In the genomic region with DNA sequence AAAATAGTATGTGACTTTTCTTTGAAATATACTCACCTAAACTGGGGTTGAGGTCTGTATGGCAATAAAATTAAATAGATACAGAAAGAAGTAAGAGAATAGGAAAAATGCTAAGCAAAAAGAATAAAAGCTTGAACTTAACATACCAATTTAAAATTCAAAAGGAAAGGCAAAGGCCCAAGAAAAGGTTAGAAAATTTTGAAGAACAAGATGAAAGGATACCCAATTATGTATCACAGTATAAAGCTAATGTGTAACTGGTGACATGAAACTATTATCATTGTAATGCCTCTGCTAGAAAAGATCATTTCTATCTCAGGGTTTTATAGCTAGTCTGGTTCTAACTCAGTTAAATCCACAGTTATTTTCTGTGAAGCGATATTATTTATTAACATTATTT, we compare ENCODE assay signal across 24 cellular contexts.
"Had no signal": no experiment of that assay in that cellular context is flagged by ENCODE, and none has a peak within 500 bp of the region (broad histone marks: within the 10 kb centered on the region; RNA-seq: fewer than 3 reads in every experiment).

No MANE protein-coding gene starts in this region.

- H3K4me3 Mint-ChIP-seq: activated B cell treated with CpG ODN at 0.5 μM for 24 hours; activated CD4-positive, alpha-beta memory T cell treated with anti-CD3 and anti-CD28 coated beads for 36 hours; activated CD4-positive, alpha-beta T cell treated with anti-CD3 and anti-CD28 coated beads, Interleukin-2, amount 10 ng/mL, durations not matched to agents 7 days and 5 days; activated naive CD4-positive, alpha-beta T cell treated with anti-CD3 and anti-CD28 coated beads for 36 hours; activated naive CD8-positive, alpha-beta T cell; activated T-cell treated with anti-CD3 and anti-CD28 coated beads, Interleukin-2, amount 50 U/mL, for 4 hours; T-helper 17 cell had no signal

- H3K27ac Mint-ChIP-seq: activated B cell treated with CpG ODN at 0.5 μM for 24 hours; activated CD4-positive, alpha-beta memory T cell treated with anti-CD3 and anti-CD28 coated beads for 36 hours; activated CD4-positive, alpha-beta T cell treated with anti-CD3 and anti-CD28 coated beads, Interleukin-2, amount 10 ng/mL, durations not matched to agents 7 days and 5 days; activated naive CD4-positive, alpha-beta T cell treated with anti-CD3 and anti-CD28 coated beads for 36 hours; activated naive CD8-positive, alpha-beta T cell; T-helper 17 cell had no signal

- H3K27me3 Mint-ChIP-seq: activated B cell treated with CpG ODN at 0.5 μM for 24 hours; activated CD4-positive, alpha-beta memory T cell treated with anti-CD3 and anti-CD28 coated beads for 36 hours; activated CD4-positive, alpha-beta T cell treated with anti-CD3 and anti-CD28 coated beads, Interleukin-2, amount 10 ng/mL, durations not matched to agents 7 days and 5 days; activated naive CD8-positive, alpha-beta T cell; T-helper 17 cell had no signal

- H3K9me3 Mint-ChIP-seq: activated B cell treated with CpG ODN at 0.5 μM for 24 hours; activated CD4-positive, alpha-beta memory T cell treated with anti-CD3 and anti-CD28 coated beads for 36 hours; activated CD4-positive, alpha-beta T cell treated with anti-CD3 and anti-CD28 coated beads, Interleukin-2, amount 10 ng/mL, durations not matched to agents 7 days and 5 days; activated T-cell treated with anti-CD3 and anti-CD28 coated beads, Interleukin-2, amount 50 U/mL, for 4 hours had no signal

- H3K4me1 Mint-ChIP-seq: activated B cell treated with CpG ODN at 0.5 μM for 24 hours; activated CD4-positive, alpha-beta T cell treated with anti-CD3 and anti-CD28 coated beads, Interleukin-2, amount 10 ng/mL, durations not matched to agents 7 days and 5 days had no signal

- DNase-seq: activated B cell treated with CpG ODN at 0.5 μM for 24 hours; activated CD4-positive, alpha-beta memory T cell treated with anti-CD3 and anti-CD28 coated beads for 36 hours; activated CD4-positive, alpha-beta T cell treated with anti-CD3 and anti-CD28 coated beads for 1 hour; activated CD4-positive, alpha-beta T cell treated with anti-CD3 and anti-CD28 coated beads, Interleukin-2, amount 10 ng/mL, durations not matched to agents 7 days and 5 days; activated CD8-positive, alpha-beta memory T cell treated with anti-CD3 and anti-CD28 coated beads for 24 hours; activated effector memory CD4-positive, alpha-beta T cell treated with anti-CD3 and anti-CD28 coated beads, Interleukin-2, amount 50 U/mL, for 16 hours; activated naive CD4-positive, alpha-beta T cell treated with anti-CD3 and anti-CD28 coated beads for 36 hours; activated T-cell treated with anti-CD3 and anti-CD28 coated beads, Interleukin-2, amount 50 U/mL, for 4 hours; amygdala; Karpas-422; MM.1S; NCI-H1105; NCI-H1436; NCI-H1694 treated with DMSO at 0.1 percent for 48 hours; NCI-H2029 treated with DMSO at 0.1 percent for 48 hours; NCI-H510A treated with DMSO at 0.1 percent for 48 hours; NCI-H69; NK-92 treated with Interleukin-12 subunit alpha and Interleukin-12 subunit beta, amount 100 ng/mL, for 24 hours; SHP77 treated with DMSO at 0.1 percent for 48 hours; T-helper 17 cell; T-helper 9 cell had no signal

- H3K27ac ChIP-seq: RWPE1 had no signal

- ATAC-seq: activated T-cell treated with anti-CD3 and anti-CD28 coated beads, Interleukin-2, amount 50 U/mL, for 4 hours; Panc1; T-helper 17 cell had no signal
